ENCODE assay signal across 25 cellular contexts in the genomic region with DNA sequence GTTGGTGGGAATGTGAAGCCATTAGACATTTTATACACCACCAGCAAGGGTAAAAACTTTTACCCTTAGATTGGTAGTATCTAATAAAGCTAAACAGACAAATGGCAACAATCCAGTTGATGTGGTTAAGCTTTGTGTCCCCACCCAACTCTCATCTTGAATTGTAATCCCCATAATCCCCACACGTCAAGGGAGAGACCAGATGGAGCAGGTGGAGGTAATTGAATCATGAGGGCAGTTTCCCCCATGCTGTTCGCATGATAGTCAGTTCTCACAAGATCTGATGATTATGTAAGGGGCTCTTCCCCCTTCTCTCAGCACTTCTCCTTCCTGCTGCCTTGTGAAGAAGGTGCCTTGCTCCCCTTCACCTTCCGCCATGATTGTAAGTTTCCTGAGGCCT.
"Had no signal": no experiment of that assay in that cellular context is flagged by ENCODE, and none has a peak within 500 bp of the region (broad histone marks: within the 10 kb centered on the region; RNA-seq: fewer than 3 reads in every experiment).

No MANE protein-coding gene starts in this region.

- H3K36me3 ChIP-seq: esophagus muscularis mucosa, heart left ventricle, neural progenitor cell, sigmoid colon, suprapubic skin, tibial nerve had no signal

- H3K27me3 ChIP-seq: esophagus muscularis mucosa, foreskin keratinocyte, heart left ventricle, neural progenitor cell, sigmoid colon, suprapubic skin, tibial nerve had no signal

- H3K9me3 ChIP-seq: esophagus muscularis mucosa, heart left ventricle, psoas muscle, sigmoid colon, suprapubic skin, tibial nerve had no signal

- H3K27ac ChIP-seq: esophagus muscularis mucosa, foreskin keratinocyte, heart left ventricle, neural progenitor cell, parathyroid adenoma, psoas muscle, sigmoid colon, suprapubic skin, tibial nerve had no signal

- DNase-seq: activated CD4-positive, alpha-beta T cell treated with anti-CD3 and anti-CD28 coated beads for 36 hours; activated CD4-positive, CD25-positive, alpha-beta regulatory T cell; activated CD8-positive, alpha-beta memory T cell treated with anti-CD3 and anti-CD28 coated beads, Interleukin-2, amount 10 ng/mL, durations not matched to agents 7 days and 5 days; activated CD8-positive, alpha-beta T cell treated with anti-CD3 and anti-CD28 coated beads, Interleukin-2, amount 10 ng/mL, durations not matched to agents 7 days and 5 days; activated naive CD4-positive, alpha-beta T cell; activated T-cell treated with anti-CD3 and anti-CD28 coated beads for 4 hours; activated T-cell treated with anti-CD3 and anti-CD28 coated beads, Interleukin-2, amount 50 U/mL, for 72 hours; dermis blood vessel endothelial cell; effector CD4-positive, alpha-beta T cell; foreskin keratinocyte; heart left ventricle; hypothalamus; immature natural killer cell; kidney; natural killer cell; occipital lobe; psoas muscle; sigmoid colon; small intestine; stimulated activated naive CD4-positive, alpha-beta T cell had no signal

- H3K4me1 ChIP-seq: foreskin keratinocyte, neural progenitor cell, parathyroid adenoma, psoas muscle had no signal

- H3K4me3 ChIP-seq: esophagus muscularis mucosa, heart left ventricle, neural progenitor cell, psoas muscle, sigmoid colon, suprapubic skin, tibial nerve had no signal
